In the genomic region with DNA sequence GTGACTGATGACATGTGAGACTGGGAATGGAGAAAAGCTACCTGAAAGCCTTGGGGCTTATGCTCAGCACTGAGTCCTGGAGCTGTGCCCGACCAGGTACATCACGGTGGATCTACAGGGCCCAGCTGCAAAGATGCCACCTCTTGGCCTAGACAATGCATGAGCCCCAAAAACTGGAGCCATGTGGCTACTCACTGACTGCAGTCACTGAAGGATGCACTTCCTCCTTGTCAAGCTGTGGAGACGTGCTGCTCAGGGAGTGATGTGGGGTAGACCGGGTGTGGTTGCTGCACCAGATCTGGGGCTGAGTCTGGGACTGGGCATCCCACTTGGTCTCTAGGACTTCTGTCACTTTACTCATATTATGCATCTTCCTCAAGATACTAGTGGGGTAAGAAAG, we compare ENCODE assay signal across 6 cellular contexts. TPM values are rescaled to one million over a fixed set of nuclear protein-coding genes. Genes with fewer than 3 reads are reported as not detected.
"Had no signal": no experiment of that assay in that cellular context is flagged by ENCODE, and none has a peak within 500 bp of the region (broad histone marks: within the 10 kb centered on the region; RNA-seq: fewer than 3 reads in every experiment).

No MANE protein-coding gene starts in this region.

RNA-seq across cellular contexts. Expression of a gene that starts 55.8 kb away (rescaled TPM):
- total RNA-seq: GM23248, H4, H7, HepG2, HFFc6, HT1080 had no signal
